Comparison of ENCODE assay signal across 7 cellular contexts in genomic region chr17:19362293-19363113, GRCh38.
DNase-seq lines count a peak whose midpoint lies in the region; ATAC-seq and TF ChIP-seq lines count a peak whose summit lies in the region.

Gene B9D1, minus strand, starts transcription at chr17:19362723. Its CDS starts 154 bp downstream, at chr17:19362569.

- peak; percentile 33 for TF ChIP-seq POLR2A in GM15510 (IDR thresholded peaks at IDR 0.05; ENCODE audit: borderline replicate concordance, extremely low read depth, insufficient read length)

- DNase-seq in NCI-H1694 (lab: John Stamatoyannopoulos, UW) (peak; percentile 67), T-helper 9 cell (peak; percentile 92), astrocyte of the spinal cord (ENCODE audit: low read depth, low spot score) (peak; percentile 92), hippocampal formation (lab: John Stamatoyannopoulos, UW) (peak; percentile 87 to 96), retinal pigment epithelial cell (ENCODE audit: low read depth) (peak; percentile 57)

- peak; percentile 79 for TF ChIP-seq CTCF in astrocyte of the spinal cord (IDR thresholded peaks at IDR 0.05; ENCODE audit: low read depth, low read length)
- peak; percentile 80 for TF ChIP-seq CTCF in retinal pigment epithelial cell (conservative IDR thresholded peaks at IDR 0.05; ENCODE audit: low read depth, low read length)

- ATAC-seq in HG02884 (IDR thresholded peaks at IDR 0.05; ENCODE audit: unreplicated experiment), result peak; percentile 64

- in situ Hi-C loops in astrocyte of the spinal cord (cut with HindIII; ENCODE audit: low sequenced_read_pairs), result no loop called here

- H3K4me3 ChIP-seq in astrocyte of the spinal cord (ENCODE audit: low read depth, low read length) (peak within 1 kb of the TSS; percentile 67), retinal pigment epithelial cell (ENCODE audit: low read length) (peak within 1 kb of the TSS; percentile 74)

Comparison
In these comparisons a context has a peak if more than half of its experiments do, and no peak if none do; other contexts are left out.
1. Peak in every context shown above with its lines: DNase-seq, ATAC-seq and H3K4me3 ChIP-seq.